ENCODE assay signal across 18 cellular contexts in the genomic region with DNA sequence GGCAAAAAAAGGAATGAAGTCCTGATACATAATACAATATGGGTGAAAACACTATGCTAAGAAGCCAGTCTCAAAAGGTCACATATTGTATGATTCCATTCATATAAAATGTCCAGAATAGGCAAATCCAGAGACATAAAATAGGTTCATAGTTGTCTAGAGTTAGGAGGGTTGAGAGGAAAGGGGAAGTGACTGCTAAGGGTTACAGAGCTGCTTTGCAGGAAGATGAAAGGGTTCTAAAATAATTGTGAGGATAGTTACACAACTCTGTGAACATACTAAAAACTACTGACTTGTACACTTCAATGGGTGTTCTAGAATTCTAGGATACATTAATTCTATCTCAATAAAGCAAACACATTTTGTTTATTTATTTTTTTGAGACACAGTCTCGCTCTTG.
"Had no signal": no experiment of that assay in that cellular context is flagged by ENCODE, and none has a peak within 500 bp of the region (broad histone marks: within the 10 kb centered on the region; RNA-seq: fewer than 3 reads in every experiment).

No MANE protein-coding gene starts in this region.

- H3K9me3 ChIP-seq: body of pancreas, gastrocnemius medialis, left ventricle myocardium inferior, upper lobe of left lung had no signal

- H3K27me3 Mint-ChIP-seq: activated naive CD4-positive, alpha-beta T cell treated with anti-CD3 and anti-CD28 coated beads, Interleukin-2, amount 50 U/mL, for 24 hours; central memory CD8-positive, alpha-beta T cell; stimulated activated naive CD8-positive, alpha-beta T cell treated with anti-CD3 and anti-CD28 coated beads, Interleukin-15, Interleukin-2, amounts not matched to agents 100 ng/mL and 50 ng/mL, for 24 hours had no signal

- FAIRE-seq: kidney had no signal

- H3K27ac ChIP-seq: body of pancreas, gastrocnemius medialis, left ventricle myocardium inferior, upper lobe of left lung had no signal

- H3K4me3 ChIP-seq: body of pancreas, gastrocnemius medialis, left ventricle myocardium inferior, upper lobe of left lung had no signal

- DNase-seq: activated CD4-positive, alpha-beta T cell treated with anti-CD3 and anti-CD28 coated beads for 48 hours; activated T-cell treated with anti-CD3 and anti-CD28 coated beads for 4 hours; amniotic stem cell; body of pancreas; cortex of kidney; effector memory CD4-positive, alpha-beta T cell; gastrocnemius medialis; kidney; left ventricle myocardium inferior; mesendoderm; nephron progenitor cell; stimulated activated CD4-positive, alpha-beta T cell treated with anti-CD3 and anti-CD28 coated beads, Interleukin-15, amount 100 ng/mL, for 24 hours; stimulated activated CD4-positive, alpha-beta T cell treated with anti-CD3 and anti-CD28 coated beads, Interleukin-4, amount 100 ng/mL, for 24 hours; upper lobe of left lung had no signal

- H3K4me3 Mint-ChIP-seq: activated naive CD4-positive, alpha-beta T cell treated with anti-CD3 and anti-CD28 coated beads, Interleukin-2, amount 50 U/mL, for 24 hours; central memory CD8-positive, alpha-beta T cell; nephron progenitor cell; stimulated activated naive CD8-positive, alpha-beta T cell treated with anti-CD3 and anti-CD28 coated beads, Interleukin-15, Interleukin-2, amounts not matched to agents 100 ng/mL and 50 ng/mL, for 24 hours had no signal

- H3K9me3 Mint-ChIP-seq: activated naive CD4-positive, alpha-beta T cell treated with anti-CD3 and anti-CD28 coated beads, Interleukin-2, amount 50 U/mL, for 24 hours; activated T-helper 2 cell treated with anti-CD3 and anti-CD28 coated beads, Interferon-gamma antibody, Interleukin-2, Interleukin-4, amounts not matched to agents 10 μg/mL and 5 μg/mL and 100 μg/mL, durations not matched to agents 14 hours and 24 hours and 36 hours; central memory CD8-positive, alpha-beta T cell; nephron progenitor cell; stimulated activated naive CD8-positive, alpha-beta T cell treated with anti-CD3 and anti-CD28 coated beads, Interleukin-15, Interleukin-2, amounts not matched to agents 100 ng/mL and 50 ng/mL, for 24 hours had no signal

- H3K27ac Mint-ChIP-seq: activated naive CD4-positive, alpha-beta T cell treated with anti-CD3 and anti-CD28 coated beads, Interleukin-2, amount 50 U/mL, for 24 hours; activated T-helper 2 cell treated with anti-CD3 and anti-CD28 coated beads, Interferon-gamma antibody, Interleukin-2, Interleukin-4, amounts not matched to agents 10 μg/mL and 5 μg/mL and 100 μg/mL, durations not matched to agents 14 hours and 24 hours and 36 hours; nephron progenitor cell; stimulated activated naive CD8-positive, alpha-beta T cell treated with anti-CD3 and anti-CD28 coated beads, Interleukin-15, Interleukin-2, amounts not matched to agents 100 ng/mL and 50 ng/mL, for 24 hours had no signal

- H3K27me3 ChIP-seq: body of pancreas, gastrocnemius medialis, upper lobe of left lung had no signal

- H3K36me3 ChIP-seq: gastrocnemius medialis, left ventricle myocardium inferior, upper lobe of left lung had no signal

- ATAC-seq: body of pancreas, gastrocnemius medialis had no signal

- H3K4me1 Mint-ChIP-seq: activated naive CD4-positive, alpha-beta T cell treated with anti-CD3 and anti-CD28 coated beads, Interleukin-2, amount 50 U/mL, for 24 hours; central memory CD8-positive, alpha-beta T cell had no signal

- H3K4me1 ChIP-seq: body of pancreas, gastrocnemius medialis, left ventricle myocardium inferior, upper lobe of left lung had no signal
